Comparison of ENCODE assay signal across 18 cellular contexts in genomic region chr3:47849186-47850061, GRCh38. TPM values are rescaled to one million over a fixed set of nuclear protein-coding genes. Genes with fewer than 3 reads are reported as not detected.
DNase-seq lines count a peak whose midpoint lies in the region; ATAC-seq and TF ChIP-seq lines count a peak whose summit lies in the region.
"Had no signal": no experiment of that assay in that cellular context is flagged by ENCODE, and none has a peak within 500 bp of the region (broad histone marks: within the 10 kb centered on the region; RNA-seq: fewer than 3 reads in every experiment).

No MANE protein-coding gene starts in this region.

- no peak overlapping the region for H3K4me3 ChIP-seq in RWPE2 (ENCODE audit: severe bottlenecking)
- no peak overlapping the region for H3K4me3 ChIP-seq in uterus
- H3K4me3 ChIP-seq: MG63, Peyer's patch, thoracic aorta had no signal

- H3K27me3 ChIP-seq in RWPE2 (ENCODE audit: insufficient read depth, poor library complexity, severe bottlenecking) (no peaks in the 10 kb centered on the region), uterus (no peaks in the 10 kb centered on the region)
- H3K27me3 ChIP-seq: MG63, Peyer's patch had no signal

- H3K27ac Mint-ChIP-seq in progenitor cell of endocrine pancreas = peak overlapping the region; percentile 24
- H3K27ac Mint-ChIP-seq: activated B cell treated with CpG ODN at 0.5 μM for 24 hours had no signal

- H3K4me3 Mint-ChIP-seq in progenitor cell of endocrine pancreas (ENCODE audit: low read depth) = no peak overlapping the region
- H3K4me3 Mint-ChIP-seq: activated B cell treated with CpG ODN at 0.5 μM for 24 hours, CD14-positive monocyte had no signal

- no peaks in the 10 kb centered on the region for H3K4me1 ChIP-seq in RWPE2 (ENCODE audit: insufficient read depth, poor library complexity, severe bottlenecking)
- no peaks in the 10 kb centered on the region for H3K4me1 ChIP-seq in uterus
- H3K4me1 ChIP-seq: Peyer's patch had no signal

- H3K9me3 ChIP-seq in RWPE2 (ENCODE audit: severe bottlenecking) = no peaks in the 10 kb centered on the region
- no peaks in the 10 kb centered on the region for H3K9me3 ChIP-seq in uterus
- H3K9me3 ChIP-seq: MG63, Peyer's patch, thoracic aorta had no signal

- H3K27ac ChIP-seq in RWPE2 (ENCODE audit: poor library complexity, severe bottlenecking) (no peak overlapping the region), uterus (no peak overlapping the region)
- H3K27ac ChIP-seq: Peyer's patch had no signal

- TF ChIP-seq CTCF in RWPE2 (IDR thresholded peaks at IDR 0.05; ENCODE audit: poor library complexity, severe bottlenecking) (no peak), progenitor cell of endocrine pancreas (IDR thresholded peaks at IDR 0.05; ENCODE audit: unreplicated experiment) (no peak), uterus (IDR thresholded peaks at IDR 0.05) (no peak)

- H3K27me3 Mint-ChIP-seq in progenitor cell of endocrine pancreas = no peaks in the 10 kb centered on the region
- H3K27me3 Mint-ChIP-seq: activated B cell treated with CpG ODN at 0.5 μM for 24 hours had no signal

- no peaks in the 10 kb centered on the region for H3K9me3 Mint-ChIP-seq in progenitor cell of endocrine pancreas (ENCODE audit: low read depth)
- H3K9me3 Mint-ChIP-seq: activated B cell treated with CpG ODN at 0.5 μM for 24 hours, CD14-positive monocyte had no signal

- intact Hi-C loops in left ventricle myocardium superior (cut with micrococcal nuclease) (loop anchor here (10.0 kb wide), 1 partner anchor 135 kb away; no protein-coding TSS in a partner anchor), uterus (cut with DNase I; ENCODE audit: low total_unique reads) (no loop called here)

- no peak for DNase-seq in RWPE2 (ENCODE audit: low spot score)
- DNase-seq in left ventricle myocardium superior = no peak
- DNase-seq in progenitor cell of endocrine pancreas (ENCODE audit: low spot score, unreplicated experiment) = no peak
- DNase-seq in medulla oblongata (ENCODE audit: extremely low spot score) = no peak
- DNase-seq in uterus = no peak
- no peak for DNase-seq in DMS153 (lab: John Stamatoyannopoulos, UW)
- DNase-seq: activated B cell treated with CpG ODN at 0.5 μM for 24 hours, activated gamma-delta T cell, anterior cingulate cortex, cortex of kidney, GOT3, MG63, NCI-H2029, Peyer's patch had no signal

- peak; percentile 2; the same call in 2 of the 3 replicates for ATAC-seq in RWPE2 (ENCODE audit: low read depth)
- peak; percentile 6 for ATAC-seq in left ventricle myocardium superior
- no peak for ATAC-seq in GM18868 (IDR thresholded peaks at IDR 0.05; ENCODE audit: unreplicated experiment)

- H3K36me3 Mint-ChIP-seq in progenitor cell of endocrine pancreas (ENCODE audit: insufficient read depth) = peaks cover 20% of the 10 kb centered on the region

- peak; percentile 6 for TF ChIP-seq POLR2A in GM19193 (IDR thresholded peaks at IDR 0.05; ENCODE audit: extremely low read depth, insufficient read depth, insufficient read length)
- TF ChIP-seq POLR2A in uterus (IDR thresholded peaks at IDR 0.05) = no peak

- peaks cover 89% of the 10 kb centered on the region for H3K36me3 ChIP-seq in RWPE2 (ENCODE audit: low read depth)
- no peaks in the 10 kb centered on the region for H3K36me3 ChIP-seq in uterus

- no peaks in the 10 kb centered on the region for H3K4me1 Mint-ChIP-seq in progenitor cell of endocrine pancreas (ENCODE audit: low read depth)

RNA-seq across cellular contexts. Expression of gene DHX30, which starts 46.5 kb away (rescaled TPM):
- total RNA-seq in left ventricle myocardium superior (49.0 TPM), progenitor cell of endocrine pancreas (115 and 130 TPM in 2 replicates), uterus (10 to 100 TPM; 21.5 to 78.6 (median 55.7) TPM)
